ENCODE assay signal across 8 cellular contexts in genomic region chr9:34328983-34329832, GRCh38. TPM values are rescaled to one million over a fixed set of nuclear protein-coding genes. Genes with fewer than 3 reads are reported as not detected.
DNase-seq lines count a peak whose midpoint lies in the region; ATAC-seq lines count a peak whose summit lies in the region.

Gene KIF24, minus strand, starts transcription at chr9:34329268. Its CDS starts 17,922 bp downstream, at chr9:34311346.
Gene NUDT2, plus strand, starts transcription at chr9:34329569. Its CDS starts 9,471 bp downstream, at chr9:34339040.

- no peaks in the 10 kb centered on the region for H3K9me3 Mint-ChIP-seq in IgD-negative memory B cell

- peak; percentile 93 for ATAC-seq in GM21576 (IDR thresholded peaks at IDR 0.05; ENCODE audit: unreplicated experiment)

- H3K4me3 Mint-ChIP-seq in IgD-negative memory B cell, result peak within 1 kb of the TSS; percentile 83 to 98 (median 92)

- peaks cover 37% of the 10 kb centered on the region for H3K4me1 ChIP-seq in mononuclear cell (ENCODE audit: insufficient read depth, low read length)

- H3K27me3 Mint-ChIP-seq in IgD-negative memory B cell, result no peaks in the 10 kb centered on the region

- peaks cover 1% of the 10 kb centered on the region for H3K36me3 Mint-ChIP-seq in IgD-negative memory B cell

- DNase-seq in DMS153 (lab: John Stamatoyannopoulos, UW) (peak; percentile 100), OCI-M1 (lab: John Stamatoyannopoulos, UW) (peak; percentile 100), activated T-cell treated with anti-CD3 and anti-CD28 coated beads for 48 hours (ENCODE audit: low read depth) (peak; percentile 93), epithelial cell of prostate (ENCODE audit: low read depth, low spot score) (peak; percentile 99)
- peak; percentile 90 to 92 for DNase-seq in stimulated activated CD8-positive, alpha-beta memory T cell treated with anti-CD3 and anti-CD28 coated beads, Interleukin-2, amount 100 ng/mL, for 48 hours (ENCODE audit: low read depth in 2 of 2)

- no peaks in the 10 kb centered on the region for H3K9me3 ChIP-seq in mononuclear cell (ENCODE audit: low read depth, low read length)

- H3K27me3 ChIP-seq in mononuclear cell (ENCODE audit: insufficient read depth, low read length), result no peaks in the 10 kb centered on the region

- H3K27ac Mint-ChIP-seq in IgD-negative memory B cell, result peak within 1 kb of the TSS; percentile 81 to 98 (median 98)

- peak within 1 kb of the TSS; percentile 89 for H3K27ac ChIP-seq in epithelial cell of prostate

- peak within 1 kb of the TSS; percentile 98 for H3K4me3 ChIP-seq in mononuclear cell (ENCODE audit: low read length)

- H3K4me1 Mint-ChIP-seq in IgD-negative memory B cell, result peaks cover 13 to 24% (median 13%) of the 10 kb centered on the region in 3 donors

RNA-seq across cellular contexts. Expression of gene KIF24, which starts in this region (rescaled TPM):
- not detected for polyA plus RNA-seq in IgD-negative memory B cell
- total RNA-seq in mononuclear cell, result 0.21 TPM

RNA-seq across cellular contexts. Expression of gene NUDT2, which starts in this region (rescaled TPM):
- polyA plus RNA-seq in IgD-negative memory B cell, result 19.0 TPM
- total RNA-seq in mononuclear cell, result 8.9 TPM

Comparison
In these comparisons a context has a peak if more than half of its experiments do, and no peak if none do; other contexts are left out.
1. Peak in every context shown above with its lines: DNase-seq, ATAC-seq, H3K4me3 ChIP-seq and H3K27ac ChIP-seq.